In the genomic region with DNA sequence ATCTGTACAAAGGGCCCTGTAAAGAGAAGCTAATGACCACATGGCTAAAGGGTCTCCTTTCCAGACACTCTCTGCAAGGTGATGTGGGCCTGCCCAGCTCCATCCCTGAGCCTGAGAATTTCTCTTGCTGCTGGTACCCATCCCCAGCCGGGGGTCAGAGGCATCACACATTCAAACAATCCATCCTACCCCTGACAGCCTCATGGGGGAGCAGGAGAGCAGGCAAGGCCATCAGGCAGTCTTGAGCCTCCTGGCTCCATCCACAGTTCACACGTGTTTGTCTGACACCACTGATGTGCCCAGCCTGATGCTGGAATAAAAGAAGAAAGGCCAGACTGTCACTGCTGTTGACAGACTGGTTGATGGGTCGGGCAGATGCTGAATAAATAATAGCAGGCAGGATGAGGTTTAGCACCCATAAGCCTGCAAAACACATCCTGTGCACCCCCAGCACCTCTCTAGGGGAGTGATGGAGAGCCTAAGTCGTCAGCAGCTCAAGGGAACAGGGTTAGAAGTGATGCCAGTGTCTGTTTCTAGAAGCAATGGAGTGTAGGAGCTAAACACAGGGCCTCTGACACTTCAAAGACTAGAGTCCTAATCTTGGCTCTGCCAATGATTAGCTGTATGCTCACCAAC, we compare ENCODE assay signal across 8 cellular contexts. TPM values are rescaled to one million over a fixed set of nuclear protein-coding genes. Genes with fewer than 3 reads are reported as not detected.
DNase-seq lines count a peak whose midpoint lies in the region; ATAC-seq and FAIRE-seq lines count a peak whose summit lies in the region.

No MANE protein-coding gene starts in this region.

- ATAC-seq in activated naive CD8-positive, alpha-beta T cell treated with anti-CD3 and anti-CD28 coated beads, Interleukin-2, amount 50 U/mL, for 24 hours: peak; percentile 79
- no peak for ATAC-seq in HG02678 (IDR thresholded peaks at IDR 0.05; ENCODE audit: unreplicated experiment)

- no peak overlapping the region for H3K4me3 ChIP-seq in CD8-positive, alpha-beta memory T cell (ENCODE audit: low read length)

- no peaks in the 10 kb centered on the region for H3K9me3 ChIP-seq in CD8-positive, alpha-beta memory T cell (ENCODE audit: low read length)

- no peaks in the 10 kb centered on the region for H3K36me3 Mint-ChIP-seq in activated naive CD8-positive, alpha-beta T cell treated with anti-CD3 and anti-CD28 coated beads, Interleukin-2, amount 50 U/mL, for 24 hours (ENCODE audit: low read depth)
- H3K36me3 Mint-ChIP-seq in CD8-positive, alpha-beta memory T cell: no peaks in the 10 kb centered on the region

- no peaks in the 10 kb centered on the region for H3K27me3 ChIP-seq in CD8-positive, alpha-beta memory T cell (ENCODE audit: insufficient read depth, low read length, poor library complexity, severe bottlenecking)

- peaks cover 9% of the 10 kb centered on the region for H3K27me3 Mint-ChIP-seq in activated naive CD8-positive, alpha-beta T cell treated with anti-CD3 and anti-CD28 coated beads, Interleukin-2, amount 50 U/mL, for 24 hours
- peaks cover 9 to 61% of the 10 kb centered on the region in 2 donors for H3K27me3 Mint-ChIP-seq in CD8-positive, alpha-beta memory T cell

- H3K9me3 Mint-ChIP-seq in activated naive CD8-positive, alpha-beta T cell treated with anti-CD3 and anti-CD28 coated beads, Interleukin-2, amount 50 U/mL, for 24 hours: no peaks in the 10 kb centered on the region
- no peaks in the 10 kb centered on the region for H3K9me3 Mint-ChIP-seq in CD8-positive, alpha-beta memory T cell

- H3K27ac ChIP-seq in CD8-positive, alpha-beta memory T cell (ENCODE audit: low read depth, low read length): no peak overlapping the region

- no peaks in the 10 kb centered on the region for H3K36me3 ChIP-seq in CD8-positive, alpha-beta memory T cell (ENCODE audit: insufficient read depth, low read length)

- no peaks in the 10 kb centered on the region for H3K4me1 ChIP-seq in CD8-positive, alpha-beta memory T cell (ENCODE audit: insufficient read depth, low read length)

- H3K27ac Mint-ChIP-seq in activated naive CD8-positive, alpha-beta T cell treated with anti-CD3 and anti-CD28 coated beads, Interleukin-2, amount 50 U/mL, for 24 hours: no peak overlapping the region
- H3K27ac Mint-ChIP-seq in CD8-positive, alpha-beta memory T cell: peak overlapping the region in 1 of 8 donors; percentile 15

- DNase-seq in AG20443 (ENCODE audit: low spot score) (peak; percentile 67), GM18507 (ENCODE audit: extremely low spot score, insufficient read length, low read depth) (peak; percentile 22), NCI-H2227 treated with DMSO at 0.1 percent for 48 hours (lab: John Stamatoyannopoulos, UW) (peak; percentile 2), hepatic stellate cell (ENCODE audit: low spot score) (peak; percentile 17)
- peak; percentile 35 for DNase-seq in activated naive CD8-positive, alpha-beta T cell treated with anti-CD3 and anti-CD28 coated beads, Interleukin-2, amount 50 U/mL, for 24 hours
- peak in 3 of 4 experiments; percentile 2 to 36 (median 2) for DNase-seq in stimulated activated CD4-positive, alpha-beta T cell treated with anti-CD3 and anti-CD28 coated beads, Interleukin-1b, Interleukin-23, amount 100 ng/mL, for 24 hours (ENCODE audit: low read depth in 4 of 4, low spot score in 1 of 4)
- no peak for DNase-seq in CD8-positive, alpha-beta memory T cell

- H3K4me1 Mint-ChIP-seq in activated naive CD8-positive, alpha-beta T cell treated with anti-CD3 and anti-CD28 coated beads, Interleukin-2, amount 50 U/mL, for 24 hours: no peaks in the 10 kb centered on the region
- H3K4me1 Mint-ChIP-seq in CD8-positive, alpha-beta memory T cell: peaks cover 0 to 2% (median 0%) of the 10 kb centered on the region in 3 donors

- CTCF ChIA-PET in CD8-positive, alpha-beta memory T cell (lab: Charles Lee): no interaction called here

- H3K4me3 Mint-ChIP-seq in activated naive CD8-positive, alpha-beta T cell treated with anti-CD3 and anti-CD28 coated beads, Interleukin-2, amount 50 U/mL, for 24 hours: no peak overlapping the region
- H3K4me3 Mint-ChIP-seq in CD8-positive, alpha-beta memory T cell: no peak overlapping the region

- POLR2A ChIA-PET in CD8-positive, alpha-beta memory T cell (lab: Charles Lee): no interaction called here

- FAIRE-seq in GM18507 (lab: Jason Lieb, UNC): peak; percentile 80

RNA-seq across cellular contexts. Expression of a gene that starts 43.5 kb away (rescaled TPM):
- under 1 TPM in 1 of 2 experiments, not detected in 1; 0.09 TPM for total RNA-seq in CD8-positive, alpha-beta memory T cell
- polyA plus RNA-seq in CD8-positive, alpha-beta memory T cell: not detected

Comparison
In these comparisons a context has a peak if more than half of its experiments do, and no peak if none do; other contexts are left out.
1. DNase-seq: peak in AG20443 (single experiment), GM18507 (single experiment), NCI-H2227 treated with DMSO at 0.1 percent for 48 hours (single experiment), activated naive CD8-positive, alpha-beta T cell treated with anti-CD3 and anti-CD28 coated beads, Interleukin-2, amount 50 U/mL, for 24 hours (single experiment), hepatic stellate cell (single experiment) and stimulated activated CD4-positive, alpha-beta T cell treated with anti-CD3 and anti-CD28 coated beads, Interleukin-1b, Interleukin-23, amount 100 ng/mL, for 24 hours (3 of 4); none in CD8-positive, alpha-beta memory T cell (0 of 5).